15 cellular contexts compared by ENCODE assay signal in genomic region chr5:57482671-57483106, GRCh38. TPM values are rescaled to one million over a fixed set of nuclear protein-coding genes. Genes with fewer than 3 reads are reported as not detected.
A peak's percentile ranks its signal among the peaks of the same experiment; 100 is the strongest.
DNase-seq lines count a peak whose midpoint lies in the region; ATAC-seq and TF ChIP-seq lines count a peak whose summit lies in the region.
"Had no signal": no experiment of that assay in that cellular context is flagged by ENCODE, and none has a peak within 500 bp of the region (broad histone marks: within the 10 kb centered on the region; RNA-seq: fewer than 3 reads in every experiment).

Gene ACTBL2, minus strand, starts transcription at chr5:57482811. Its CDS starts 104 bp downstream, at chr5:57482707.

- no peaks in the 10 kb centered on the region for H3K27me3 ChIP-seq in PC-3 (ENCODE audit: low read length)

- POLR2A ChIA-PET in PC-3 (lab: Charles Lee; ENCODE audit: unreplicated experiment), result no interaction called here

- CTCF ChIA-PET in PC-3 (lab: Charles Lee), result no interaction called here

- no peak within 1 kb of the TSS for H3K4me3 ChIP-seq in PC-3 (ENCODE audit: low read length)

- no peaks in the 10 kb centered on the region for H3K79me2 ChIP-seq in PC-3 (ENCODE audit: low read length)

- no peaks in the 10 kb centered on the region for H4K20me1 ChIP-seq in PC-3 (ENCODE audit: low read length)

- H3F3A ChIP-seq in PC-3 (ENCODE audit: low read length, unreplicated experiment), result no peaks in the 10 kb centered on the region

- H3K27ac ChIP-seq in PC-3 (ENCODE audit: low read length), result 0 out of 2 replicates have a peak within 1 kb of the TSS, but pooled peaks have one; percentile 11

- H3K9me3 ChIP-seq in PC-3 (ENCODE audit: low read length), result no peaks in the 10 kb centered on the region

- 0 out of 2 replicates have a peak, but pooled peaks cover 3% of the 10 kb centered on the region for H3K4me1 ChIP-seq in PC-3 (ENCODE audit: insufficient read depth, low read length)

- TF ChIP-seq CTCF in PC-3 (conservative IDR thresholded peaks at IDR 0.05; ENCODE audit: low read depth, low read length), result no peak

- ATAC-seq in PC-3, result peak; percentile 35
- ATAC-seq in esophagus mucosa, result peak; percentile 35
- ATAC-seq in GM19463 (IDR thresholded peaks at IDR 0.05; ENCODE audit: unreplicated experiment), result no peak
- ATAC-seq: left colon; naive thymus-derived CD8-positive, alpha-beta T cell; sciatic nerve had no signal

- no peak within 1 kb of the TSS for H2AFZ ChIP-seq in PC-3 (ENCODE audit: low read length)

- H3K4me2 ChIP-seq in PC-3 (ENCODE audit: low read length), result no peak within 1 kb of the TSS

- H3K9me2 ChIP-seq in PC-3 (replicated peaks; ENCODE audit: low read length), result no peaks in the 10 kb centered on the region

- intact Hi-C loops in PC-3 (cut with micrococcal nuclease), result no loop called here

- H3K36me3 ChIP-seq in PC-3 (ENCODE audit: low read depth, low read length), result no peaks in the 10 kb centered on the region

- DNase-seq in EL (peak; percentile 65), PC-3 (peak; percentile 58), non-pigmented ciliary epithelial cell (ENCODE audit: low read depth) (peak; percentile 78), GOT3 (lab: John Stamatoyannopoulos, UW) (no peak), NCI-H1105 (lab: John Stamatoyannopoulos, UW) (no peak)
- DNase-seq in central memory CD4-positive, alpha-beta T cell, result no peak
- DNase-seq: activated T-cell treated with anti-CD3 and anti-CD28 coated beads for 4 hours; dermis blood vessel endothelial cell; left colon; naive thymus-derived CD8-positive, alpha-beta T cell; NCI-H2171; SW 1271 had no signal

- no TSS peak for BruUV-seq in PC-3 (replicated peaks; lab: Mats Ljungman, UMichigan)

- no peak within 1 kb of the TSS for H3K9ac ChIP-seq in PC-3 (ENCODE audit: low read length)

RNA-seq across cellular contexts. Expression of gene ACTBL2, which starts in this region (rescaled TPM):
- total RNA-seq in PC-3 (2014; rRNA removed), result 0.11 and 0.12 TPM in 2 replicates
- total RNA-seq in esophagus mucosa, result not detected
- total RNA-seq: left colon; naive thymus-derived CD8-positive, alpha-beta T cell; sciatic nerve had no signal

Comparison
In these comparisons a context has a peak if more than half of its experiments do, and no peak if none do; other contexts are left out.
1. Peak in DNase-seq, ATAC-seq and H3K27ac ChIP-seq in PC-3; RNA of the gene not detected or under 1 TPM.
2. Peak in ATAC-seq in esophagus mucosa; RNA of the gene not detected or under 1 TPM.
3. DNase-seq: peak in EL (single experiment) and non-pigmented ciliary epithelial cell (single experiment); none in GOT3 (single experiment), central memory CD4-positive, alpha-beta T cell (single experiment) and NCI-H1105 (single experiment).